ENCODE assay signal across 1 cellular context in genomic region chr16:69165584-69165983, GRCh38.
TF ChIP-seq lines count a peak whose summit lies in the region.

No MANE protein-coding gene starts in this region.

TF ChIP-seq in endothelial cell of umbilical vein, 7 proteins besides CTCF, POLR2A, EP300 and RAD21:
- TF ChIP-seq FOS (IDR thresholded peaks at IDR 0.05; ENCODE audit: borderline replicate concordance, insufficient read depth, low read length) (no peak), GATA2 (IDR thresholded peaks at IDR 0.05; ENCODE audit: insufficient read depth, insufficient read length, low read depth, low read length) (no peak)
